Comparison of ENCODE assay signal across 8 cellular contexts in the genomic region with DNA sequence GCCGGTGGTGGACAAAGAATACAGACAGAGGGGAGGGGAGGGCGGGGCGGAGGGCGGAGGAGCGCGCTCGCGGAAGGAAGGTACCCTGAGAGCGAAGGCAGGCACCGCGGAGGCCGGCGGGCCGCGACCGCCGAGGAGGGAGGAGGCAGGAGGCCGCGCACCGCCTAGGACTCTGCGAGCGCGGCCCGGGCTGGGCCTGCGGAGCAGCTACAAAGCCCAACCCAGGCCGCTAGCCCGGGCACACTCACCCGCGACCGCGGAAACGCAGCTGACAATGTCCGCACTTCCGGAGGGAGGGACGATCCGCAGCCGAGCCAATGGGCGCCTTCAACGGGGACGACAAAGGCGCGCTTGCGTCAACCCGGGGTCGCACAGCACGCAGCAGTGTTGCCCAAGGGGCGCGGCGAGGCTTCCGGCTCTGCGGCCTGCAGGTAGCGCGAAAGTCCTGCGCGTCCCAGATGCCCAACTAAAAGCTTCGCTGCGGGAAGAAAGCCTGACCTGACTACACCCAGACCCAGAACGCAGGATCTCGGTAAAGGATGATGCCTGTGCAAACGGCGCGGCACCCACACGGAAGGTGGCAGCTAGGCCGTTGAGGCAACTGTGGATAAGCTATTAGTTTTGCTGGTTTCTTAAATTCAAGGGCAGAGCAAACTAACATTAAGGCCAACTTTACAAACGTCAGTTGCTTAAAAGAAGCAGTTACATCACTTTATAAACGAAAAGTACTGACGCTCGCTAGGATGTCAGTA. TPM values are rescaled to one million over a fixed set of nuclear protein-coding genes. Genes with fewer than 3 reads are reported as not detected.
DNase-seq lines count a peak whose midpoint lies in the region; ATAC-seq and TF ChIP-seq lines count a peak whose summit lies in the region.

A gene (minus strand): TSS at position 276 of the 752 bp plus-strand sequence. CDS start 3,486 bp downstream, outside the sequence.

- H3K27ac Mint-ChIP-seq in activated naive CD4-positive, alpha-beta T cell treated with anti-CD3 and anti-CD28 coated beads, Interleukin-2, amount 50 U/mL, for 72 hours = peak within 1 kb of the TSS; percentile 96 to 98
- H3K27ac Mint-ChIP-seq in glutamatergic neuron (ENCODE audit: unreplicated experiment) (peak within 1 kb of the TSS; percentile 99), osteocyte (ENCODE audit: unreplicated experiment) (peak within 1 kb of the TSS; percentile 96)

- peaks cover 17% of the 10 kb centered on the region for H3K4me1 ChIP-seq in thymus (ENCODE audit: control insufficient read depth, insufficient read depth, low read length)

- TF ChIP-seq CTCF in glutamatergic neuron (IDR thresholded peaks at IDR 0.05; ENCODE audit: partially characterized antibody, unreplicated experiment) (no peak), osteocyte (IDR thresholded peaks at IDR 0.05) (no peak)

- peak within 1 kb of the TSS; percentile 95 for H3K4me3 Mint-ChIP-seq in glutamatergic neuron (ENCODE audit: unreplicated experiment)
- peak within 1 kb of the TSS; percentile 97 for H3K4me3 Mint-ChIP-seq in osteocyte (ENCODE audit: unreplicated experiment)

- H3K27ac ChIP-seq in thymus (ENCODE audit: low read depth) = peak within 1 kb of the TSS; percentile 97

- H3K27me3 Mint-ChIP-seq in glutamatergic neuron (ENCODE audit: unreplicated experiment) (peaks cover 5% of the 10 kb centered on the region), osteocyte (ENCODE audit: unreplicated experiment) (no peaks in the 10 kb centered on the region)

- peak within 1 kb of the TSS; percentile 100 for H3K4me3 ChIP-seq in GM08714 (ENCODE audit: low read length)
- H3K4me3 ChIP-seq in thymus (ENCODE audit: low read length) = peak within 1 kb of the TSS; percentile 78

- peaks cover 47 to 48% of the 10 kb centered on the region in 2 donors for H3K36me3 Mint-ChIP-seq in activated naive CD4-positive, alpha-beta T cell treated with anti-CD3 and anti-CD28 coated beads, Interleukin-2, amount 50 U/mL, for 72 hours
- H3K36me3 Mint-ChIP-seq in glutamatergic neuron (ENCODE audit: unreplicated experiment) = no peaks in the 10 kb centered on the region
- H3K36me3 Mint-ChIP-seq in osteocyte (ENCODE audit: unreplicated experiment) = peaks cover 48% of the 10 kb centered on the region

- ATAC-seq in HG02610 (IDR thresholded peaks at IDR 0.05; ENCODE audit: unreplicated experiment) = peak; percentile 96
- ATAC-seq in activated naive CD4-positive, alpha-beta T cell treated with anti-CD3 and anti-CD28 coated beads, Interleukin-2, amount 50 U/mL, for 72 hours = peak; percentile 90 to 95

- peaks cover 16% of the 10 kb centered on the region for H3K4me1 Mint-ChIP-seq in glutamatergic neuron (ENCODE audit: low read depth, unreplicated experiment)
- H3K4me1 Mint-ChIP-seq in osteocyte (ENCODE audit: unreplicated experiment) = peaks cover 59% of the 10 kb centered on the region

- no peaks in the 10 kb centered on the region for H3K27me3 ChIP-seq in thymus (ENCODE audit: control insufficient read depth, insufficient read depth)

- WGBS in thymus = 6% methylated on average over 68 of the region's 68 CpGs

- peaks cover 19% of the 10 kb centered on the region for H3K36me3 ChIP-seq in thymus (ENCODE audit: control insufficient read depth, insufficient read depth)

- peak; percentile 96 for DNase-seq in NCI-H1092 treated with DMSO at 0.1 percent for 48 hours (lab: John Stamatoyannopoulos, UW)
- peak; percentile 85 for DNase-seq in SKM-1 (lab: John Stamatoyannopoulos, UW; ENCODE audit: unreplicated experiment)
- peak; percentile 91 to 95 for DNase-seq in activated naive CD4-positive, alpha-beta T cell treated with anti-CD3 and anti-CD28 coated beads, Interleukin-2, amount 50 U/mL, for 72 hours (ENCODE audit: low spot score in 2 of 2)
- DNase-seq in glutamatergic neuron = peak; percentile 97
- peak; percentile 96 for DNase-seq in osteocyte (ENCODE audit: extremely low spot score, unreplicated experiment)

- no peaks in the 10 kb centered on the region for H3K9me3 Mint-ChIP-seq in activated naive CD4-positive, alpha-beta T cell treated with anti-CD3 and anti-CD28 coated beads, Interleukin-2, amount 50 U/mL, for 72 hours
- H3K9me3 Mint-ChIP-seq in glutamatergic neuron (ENCODE audit: unreplicated experiment) (peaks cover 6% of the 10 kb centered on the region), osteocyte (ENCODE audit: unreplicated experiment) (no peaks in the 10 kb centered on the region)

- no peaks in the 10 kb centered on the region for H3K9me3 ChIP-seq in thymus (ENCODE audit: control insufficient read depth)

RNA-seq across cellular contexts. Expression of the gene that starts here (rescaled TPM):
- total RNA-seq in activated naive CD4-positive, alpha-beta T cell treated with anti-CD3 and anti-CD28 coated beads, Interleukin-2, amount 50 U/mL, for 72 hours = 10 to 100 TPM; 14.6 to 25.9 TPM
- 122 TPM for total RNA-seq in glutamatergic neuron (ENCODE audit: unreplicated experiment)
- 42.4 and 47.8 TPM in 2 replicates for total RNA-seq in osteocyte
- polyA plus RNA-seq in thymus = 95.3 TPM

Comparison
In these comparisons a context has a peak if more than half of its experiments do, and no peak if none do; other contexts are left out.
1. Peak in every context shown above with its lines: DNase-seq, ATAC-seq, H3K4me3 ChIP-seq and H3K27ac ChIP-seq.